12 cellular contexts compared by ENCODE assay signal in the genomic region with DNA sequence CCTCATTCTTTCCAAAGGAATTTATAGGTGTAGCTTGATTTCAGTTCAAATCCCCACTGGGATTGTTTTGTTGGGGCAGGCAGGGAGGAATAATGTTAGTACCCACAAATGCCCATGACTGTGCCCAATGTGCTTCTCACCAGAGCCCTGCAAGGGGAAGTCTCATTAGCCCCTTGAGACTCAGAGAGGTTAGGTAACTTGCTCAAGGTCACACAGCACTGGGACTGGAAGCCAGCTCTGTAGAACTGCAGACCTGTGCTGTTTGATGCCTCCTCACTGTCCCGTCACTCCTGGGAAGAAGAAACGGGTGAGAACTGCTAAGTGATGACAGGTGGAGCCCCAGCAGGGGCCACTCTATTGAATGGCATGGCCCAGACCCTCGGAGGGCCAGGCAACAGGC. TPM values are rescaled to one million over a fixed set of nuclear protein-coding genes. Genes with fewer than 3 reads are reported as not detected.
DNase-seq lines count a peak whose midpoint lies in the region; ATAC-seq and TF ChIP-seq lines count a peak whose summit lies in the region.
"Had no signal": no experiment of that assay in that cellular context is flagged by ENCODE, and none has a peak within 500 bp of the region (broad histone marks: within the 10 kb centered on the region; RNA-seq: fewer than 3 reads in every experiment).

No MANE protein-coding gene starts in this region.

- no peak for TF ChIP-seq CTCF in mammary epithelial cell (conservative IDR thresholded peaks at IDR 0.05 in 1 of 2, IDR thresholded peaks at IDR 0.05 in 1 of 2; ENCODE audit: extremely low read depth in 1 of 2, insufficient read depth in 1 of 2, low read depth in 1 of 2, low read length in 2 of 2)
- no peak for TF ChIP-seq CTCF in mesothelial cell of epicardium (IDR thresholded peaks at IDR 0.05; ENCODE audit: unreplicated experiment)

- peak overlapping the region; percentile 55 for H3K9ac ChIP-seq in mammary epithelial cell (ENCODE audit: insufficient read depth, low read length)

- peak overlapping the region; percentile 53 for H3K27ac Mint-ChIP-seq in T-helper 2 cell treated with Interferon-gamma antibody and Interleukin-4, amounts not matched to agents 5 μg/mL and 100 μg/mL, for 36 hours
- peak overlapping the region; percentile 21 for H3K27ac Mint-ChIP-seq in mesothelial cell of epicardium
- H3K27ac Mint-ChIP-seq: stimulated activated memory B cell treated with anti-CD40 and anti-IgM and Interleukin-4, amounts not matched to agents 10 μg/mL and 1 μg/mL and 100 μg/mL, for 72 hours had no signal

- no peak for DNase-seq in T-helper 2 cell treated with Interferon-gamma antibody and Interleukin-4, amounts not matched to agents 5 μg/mL and 100 μg/mL, for 36 hours (ENCODE audit: low spot score)
- no peak for DNase-seq in T-helper 2 cell
- no peak for DNase-seq in mammary epithelial cell
- DNase-seq in mesothelial cell of epicardium (ENCODE audit: low spot score in 2 of 2, unreplicated experiment in 2 of 2), result no peak
- DNase-seq in NCI-H524 treated with DMSO at 0.1 percent for 48 hours (lab: John Stamatoyannopoulos, UW), result no peak
- DNase-seq: NCI-H1930; stimulated activated CD4-positive, alpha-beta T cell treated with anti-CD3 and anti-CD28 coated beads, Interleukin-15, amount 100 ng/mL, for 24 hours had no signal

- H3K4me3 ChIP-seq in mammary epithelial cell (replicated peaks in 1 of 3; ENCODE audit: insufficient read depth in 1 of 3, low read depth in 2 of 3, low read length in 3 of 3) (no peak overlapping the region), thymus (ENCODE audit: low read length) (no peak overlapping the region)
- H3K4me3 ChIP-seq: mucosa of descending colon had no signal

- peaks cover 5% of the 10 kb centered on the region for H3K36me3 Mint-ChIP-seq in T-helper 2 cell treated with Interferon-gamma antibody and Interleukin-4, amounts not matched to agents 5 μg/mL and 100 μg/mL, for 36 hours (ENCODE audit: low read depth)
- H3K36me3 Mint-ChIP-seq in mesothelial cell of epicardium, result peaks cover 13% of the 10 kb centered on the region

- H3K4me2 ChIP-seq in mammary epithelial cell (ENCODE audit: insufficient read depth, low read depth, low read length), result peak overlapping the region; percentile 64

- no peaks in the 10 kb centered on the region for H3K9me3 Mint-ChIP-seq in T-helper 2 cell treated with Interferon-gamma antibody and Interleukin-4, amounts not matched to agents 5 μg/mL and 100 μg/mL, for 36 hours
- H3K9me3 Mint-ChIP-seq in mesothelial cell of epicardium, result no peaks in the 10 kb centered on the region
- H3K9me3 Mint-ChIP-seq: stimulated activated memory B cell treated with anti-CD40 and anti-IgM and Interleukin-4, amounts not matched to agents 10 μg/mL and 1 μg/mL and 100 μg/mL, for 72 hours had no signal

- ATAC-seq in GM21576 (IDR thresholded peaks at IDR 0.05; ENCODE audit: unreplicated experiment), result no peak
- ATAC-seq in HG03159 (IDR thresholded peaks at IDR 0.05; ENCODE audit: unreplicated experiment), result no peak
- ATAC-seq: stimulated activated memory B cell treated with anti-CD40 and anti-IgM and Interleukin-4, amounts not matched to agents 10 μg/mL and 1 μg/mL and 100 μg/mL, for 72 hours had no signal

- dilution Hi-C loops in mammary epithelial cell (cut with HindIII; ENCODE audit: low sequenced_read_pairs), result loop anchor here (10.0 kb wide), 1 partner anchor 206 kb away; no protein-coding TSS in a partner anchor

- H3K27ac ChIP-seq in mammary epithelial cell (ENCODE audit: insufficient read depth, low read depth, low read length) (peak overlapping the region; percentile 85), thymus (ENCODE audit: low read depth) (peak overlapping the region; percentile 60)

- no peaks in the 10 kb centered on the region for H4K20me1 ChIP-seq in mammary epithelial cell (ENCODE audit: insufficient read depth, low read length)

- 81% methylated on average over 3 of the region's 3 CpGs for WGBS in mammary epithelial cell (ENCODE audit: low coverage, missing lambda C conversion rate)
- 94% methylated on average over 3 of the region's 3 CpGs for WGBS in thymus

- H2AFZ ChIP-seq in mammary epithelial cell (ENCODE audit: low read depth, low read length), result peak overlapping the region; percentile 91

- H3K4me1 ChIP-seq in mammary epithelial cell (ENCODE audit: insufficient read depth, low read length), result peaks cover 18% of the 10 kb centered on the region
- H3K4me1 ChIP-seq in thymus (ENCODE audit: control insufficient read depth, insufficient read depth, low read length), result no peaks in the 10 kb centered on the region

- CTCF ChIA-PET in mammary epithelial cell (lab: Charles Lee; ENCODE audit: low non-redundant PET), result interaction anchor here (0.6 kb wide), 1 partner anchor 65 kb away, joined by 3 read pairs; no protein-coding TSS in a partner anchor

- H3K27me3 Mint-ChIP-seq in T-helper 2 cell treated with Interferon-gamma antibody and Interleukin-4, amounts not matched to agents 5 μg/mL and 100 μg/mL, for 36 hours (ENCODE audit: low read depth), result no peaks in the 10 kb centered on the region
- H3K27me3 Mint-ChIP-seq in mesothelial cell of epicardium (ENCODE audit: low read depth), result no peaks in the 10 kb centered on the region
- H3K27me3 Mint-ChIP-seq: stimulated activated memory B cell treated with anti-CD40 and anti-IgM and Interleukin-4, amounts not matched to agents 10 μg/mL and 1 μg/mL and 100 μg/mL, for 72 hours had no signal

- H3K79me2 ChIP-seq in mammary epithelial cell (ENCODE audit: insufficient read depth, low read length), result no peaks in the 10 kb centered on the region

- H3K36me3 ChIP-seq in mammary epithelial cell (ENCODE audit: insufficient read depth, low read length), result no peaks in the 10 kb centered on the region
- H3K36me3 ChIP-seq in thymus (ENCODE audit: control insufficient read depth, insufficient read depth), result peaks cover 40% of the 10 kb centered on the region

- H3K9me3 ChIP-seq in mammary epithelial cell (replicated peaks; ENCODE audit: insufficient read depth, low read length), result no peaks in the 10 kb centered on the region
- H3K9me3 ChIP-seq in thymus (ENCODE audit: control insufficient read depth), result peaks cover 2% of the 10 kb centered on the region
- H3K9me3 ChIP-seq: mucosa of descending colon had no signal

- peaks cover 9% of the 10 kb centered on the region for H3K4me1 Mint-ChIP-seq in T-helper 2 cell treated with Interferon-gamma antibody and Interleukin-4, amounts not matched to agents 5 μg/mL and 100 μg/mL, for 36 hours (ENCODE audit: low read depth)
- H3K4me1 Mint-ChIP-seq in mesothelial cell of epicardium, result no peaks in the 10 kb centered on the region
- H3K4me1 Mint-ChIP-seq: stimulated activated memory B cell treated with anti-CD40 and anti-IgM and Interleukin-4, amounts not matched to agents 10 μg/mL and 1 μg/mL and 100 μg/mL, for 72 hours had no signal

- H3K4me3 Mint-ChIP-seq in T-helper 2 cell treated with Interferon-gamma antibody and Interleukin-4, amounts not matched to agents 5 μg/mL and 100 μg/mL, for 36 hours, result no peak overlapping the region
- no peak overlapping the region for H3K4me3 Mint-ChIP-seq in mesothelial cell of epicardium
- H3K4me3 Mint-ChIP-seq: stimulated activated memory B cell treated with anti-CD40 and anti-IgM and Interleukin-4, amounts not matched to agents 10 μg/mL and 1 μg/mL and 100 μg/mL, for 72 hours had no signal

- no peaks in the 10 kb centered on the region for H3K27me3 ChIP-seq in mammary epithelial cell (ENCODE audit: insufficient read depth, low read length)
- H3K27me3 ChIP-seq in thymus (ENCODE audit: control insufficient read depth, insufficient read depth), result no peaks in the 10 kb centered on the region

- BruUV-seq in mammary epithelial cell (replicated peaks; lab: Mats Ljungman, UMichigan), result no TSS peak

- intact Hi-C loops in mammary epithelial cell (cut with micrococcal nuclease), result no loop called here

- in situ Hi-C loops in mammary epithelial cell (cut with MboI; ENCODE audit: low sequenced_read_pairs in 2 of 2), result no loop called here

RNA-seq across cellular contexts. Expression of a gene that starts 8.9 kb away (rescaled TPM):
- total RNA-seq in mammary epithelial cell, result 10 to 100 TPM; 11.8 to 24.0 TPM
- polyA plus RNA-seq in mammary epithelial cell, result 8.8 TPM
- polyA minus RNA-seq in mammary epithelial cell, result 8.6 TPM
- 22.1 to 23.9 TPM (median 22.7 TPM) in 3 replicates for total RNA-seq in mesothelial cell of epicardium
- 3.5 TPM for polyA plus RNA-seq in thymus
